ENCODE assay signal across 1 cellular context in genomic region chr1:7509593-7509992, GRCh38.
TF ChIP-seq lines count a peak whose summit lies in the region.

No MANE protein-coding gene starts in this region.

TF ChIP-seq in HEK293, 187 proteins besides CTCF, POLR2A, EP300 and RAD21 (continued from another document):
- TF ChIP-seq, protein P1, sequence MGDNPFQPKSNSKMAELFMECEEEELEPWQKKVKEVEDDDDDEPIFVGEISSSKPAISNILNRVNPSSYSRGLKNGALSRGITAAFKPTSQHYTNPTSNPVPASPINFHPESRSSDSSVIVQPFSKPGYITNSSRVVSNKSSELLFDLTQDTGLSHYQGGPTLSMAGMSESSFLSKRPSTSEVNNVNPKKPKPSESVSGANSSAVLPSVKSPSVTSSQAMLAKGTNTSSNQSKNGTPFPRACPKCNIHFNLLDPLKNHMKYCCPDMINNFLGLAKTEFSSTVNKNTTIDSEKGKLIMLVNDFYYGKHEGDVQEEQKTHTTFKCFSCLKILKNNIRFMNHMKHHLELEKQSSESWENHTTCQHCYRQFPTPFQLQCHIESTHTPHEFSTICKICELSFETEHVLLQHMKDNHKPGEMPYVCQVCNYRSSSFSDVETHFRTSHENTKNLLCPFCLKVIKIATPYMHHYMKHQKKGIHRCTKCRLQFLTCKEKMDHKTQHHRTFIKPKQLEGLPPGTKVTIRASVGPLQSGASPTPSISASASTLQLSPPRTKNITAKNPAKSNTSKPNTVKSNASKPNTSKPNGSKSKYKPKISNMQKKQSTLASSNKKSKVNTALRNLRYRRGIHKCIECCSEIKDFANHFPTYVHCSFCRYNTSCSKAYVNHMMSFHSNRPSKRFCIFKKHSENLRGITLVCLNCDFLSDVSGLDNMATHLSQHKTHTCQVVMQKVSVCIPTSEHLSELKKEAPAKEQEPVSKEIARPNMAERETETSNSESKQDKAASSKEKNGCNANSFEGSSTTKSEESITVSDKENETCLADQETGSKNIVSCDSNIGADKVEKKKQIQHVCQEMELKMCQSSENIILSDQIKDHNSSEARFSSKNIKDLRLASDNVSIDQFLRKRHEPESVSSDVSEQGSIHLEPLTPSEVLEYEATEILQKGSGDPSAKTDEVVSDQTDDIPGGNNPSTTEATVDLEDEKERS (tag by site-specific recombination; IDR thresholded peaks at IDR 0.05), result no peak
- TF ChIP-seq ZNF792 (tag by site-specific recombination; IDR thresholded peaks at IDR 0.05) (no peak), ZNF501 (tag by site-specific recombination; IDR thresholded peaks at IDR 0.05) (no peak), ZNF16 (tag by site-specific recombination; IDR thresholded peaks at IDR 0.05; ENCODE audit: low read depth) (no peak), GLIS1 (tag by site-specific recombination; IDR thresholded peaks at IDR 0.05) (peak; percentile 57), ZNF768 (tag by site-specific recombination; IDR thresholded peaks at IDR 0.05) (no peak), ZNF549 (tag by site-specific recombination; IDR thresholded peaks at IDR 0.05) (no peak), ZIC2 (tag by site-specific recombination; IDR thresholded peaks at IDR 0.05) (peak; percentile 91)
